Comparison of ENCODE assay signal across 35 cellular contexts in the genomic region with DNA sequence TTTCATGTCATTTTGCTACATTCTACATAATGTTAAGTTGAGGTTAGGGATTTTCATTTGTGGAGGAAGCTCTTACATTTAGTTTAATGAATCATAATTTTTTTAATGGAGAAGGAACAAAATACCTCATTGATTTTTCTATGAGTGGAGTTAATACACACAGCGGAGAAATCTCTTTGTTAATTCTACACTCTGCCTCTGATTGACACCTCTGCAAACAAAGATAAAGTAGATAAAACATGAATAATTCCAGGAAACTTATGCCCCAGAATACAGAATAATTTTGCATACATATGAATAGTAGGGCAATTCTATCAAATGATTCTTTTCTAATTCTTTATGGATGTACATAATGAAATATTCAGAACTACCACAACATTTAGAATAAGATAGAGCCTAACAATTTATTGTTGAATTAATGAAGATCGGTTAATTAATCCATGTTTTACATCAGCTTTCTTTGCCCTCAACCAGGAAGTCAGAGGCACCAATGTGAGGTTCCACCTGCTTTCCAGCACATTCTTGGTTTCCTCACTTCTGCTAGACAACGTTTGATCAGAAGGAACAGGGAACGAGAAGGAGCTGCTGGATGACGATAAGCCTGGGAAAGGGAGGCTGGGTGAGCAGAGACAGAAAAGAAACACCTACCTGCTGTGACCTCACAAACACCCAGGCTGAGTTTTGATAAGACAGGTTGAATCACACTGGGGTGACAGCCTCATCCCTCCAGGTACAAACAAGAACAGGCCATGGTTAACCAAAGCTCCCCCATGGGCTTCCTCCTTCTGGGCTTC. TPM values are rescaled to one million over a fixed set of nuclear protein-coding genes. Genes with fewer than 3 reads are reported as not detected.
"Had no signal": no experiment of that assay in that cellular context is flagged by ENCODE, and none has a peak within 500 bp of the region (broad histone marks: within the 10 kb centered on the region; RNA-seq: fewer than 3 reads in every experiment).

No MANE protein-coding gene starts in this region.

- H3K27me3 ChIP-seq: cardiac muscle cell, colonic mucosa, esophagus squamous epithelium, gastroesophageal sphincter had no signal

- H3K9me3 ChIP-seq: colonic mucosa, esophagus squamous epithelium, gastroesophageal sphincter, heart right ventricle had no signal

- H3K4me1 ChIP-seq: colonic mucosa, esophagus squamous epithelium, gastroesophageal sphincter, heart right ventricle had no signal

- H3K4me3 ChIP-seq: cardiac muscle cell, colonic mucosa, esophagus squamous epithelium, gastroesophageal sphincter, heart right ventricle had no signal

- H3K36me3 ChIP-seq: cardiac muscle cell, colonic mucosa, esophagus squamous epithelium, gastroesophageal sphincter, heart right ventricle had no signal

- DNase-seq: activated CD4-positive, alpha-beta memory T cell treated with anti-CD3 and anti-CD28 coated beads for 36 hours; activated CD4-positive, alpha-beta T cell treated with anti-CD3 and anti-CD28 coated beads for 36 hours; activated CD4-positive, alpha-beta T cell treated with anti-CD3 and anti-CD28 coated beads, Interleukin-2, amount 10 ng/mL, durations not matched to agents 24 days and 14 days; activated CD4-positive, CD25-positive, alpha-beta regulatory T cell; activated CD4-positive, CD25-positive, alpha-beta regulatory T cell treated with anti-CD3 and anti-CD28 coated beads, Interleukin-2, amount 50 U/mL, for 72 hours; activated CD8-positive, alpha-beta memory T cell treated with anti-CD3 and anti-CD28 coated beads, Interleukin-2, amount 50 U/mL, for 48 hours; activated effector memory CD4-positive, alpha-beta T cell treated with Interleukin-2 at 50 U/mL for 16 hours; activated gamma-delta T cell treated with Interleukin-2 at 50 U/mL for 16 hours; activated naive CD4-positive, alpha-beta T cell treated with anti-CD3 and anti-CD28 coated beads, Interleukin-2, amount 50 U/mL, for 16 hours; activated naive CD4-positive, alpha-beta T cell treated with Interleukin-2 at 50 U/mL for 16 hours; activated T-cell treated with anti-CD3 and anti-CD28 coated beads, Interleukin-2, amount 50 U/mL, for 4 hours; amniotic stem cell; anterior cingulate cortex; central memory CD4-positive, alpha-beta T cell; cerebellar nuclear complex; colonic mucosa; effector CD8-positive, alpha-beta T cell; esophagus squamous epithelium; foreskin melanocyte; heart right ventricle; T-helper 2 cell had no signal

- FAIRE-seq: astrocyte, endometrium, endothelial cell of umbilical vein had no signal

- ATAC-seq: activated CD4-positive, alpha-beta T cell treated with anti-CD3 and anti-CD28 coated beads for 36 hours; activated T-cell treated with anti-CD3 and anti-CD28 coated beads, Interleukin-2, amount 50 U/mL, for 4 hours; activated T-helper 17 cell treated with anti-CD3 and anti-CD28 coated beads, Interleukin-2, amount 50 U/mL, for 72 hours; gastroesophageal sphincter; heart right ventricle had no signal

- H3K27ac ChIP-seq: cardiac muscle cell, colonic mucosa, epithelial cell of prostate, esophagus squamous epithelium, gastroesophageal sphincter, heart right ventricle had no signal

RNA-seq across cellular contexts. Expression of gene OR2H1, which starts 4.3 kb away (rescaled TPM):
- total RNA-seq: activated CD4-positive, alpha-beta memory T cell treated with anti-CD3 and anti-CD28 coated beads for 36 hours; activated CD4-positive, alpha-beta T cell treated with anti-CD3 and anti-CD28 coated beads for 36 hours; activated CD4-positive, alpha-beta T cell treated with anti-CD3 and anti-CD28 coated beads, Interleukin-2, amount 10 ng/mL, durations not matched to agents 24 days and 14 days; activated T-cell treated with anti-CD3 and anti-CD28 coated beads, Interleukin-2, amount 50 U/mL, for 4 hours; activated T-helper 17 cell treated with anti-CD3 and anti-CD28 coated beads, Interleukin-2, amount 50 U/mL, for 72 hours; astrocyte; cardiac muscle cell; colonic mucosa; dermis microvascular lymphatic vessel endothelial cell; endothelial cell of umbilical vein; esophagus squamous epithelium; fibroblast of lung; fibroblast of villous mesenchyme; gastroesophageal sphincter; glomerular endothelial cell; heart right ventricle; T-helper 1 cell treated with Interleukin-12 subunit alpha and Interleukin-12 subunit beta and Interleukin-4 antibody, amounts not matched to agents 30 ng/mL and 1 ng/mL, for 36 hours had no signal
- polyA plus RNA-seq: adipose tissue, cardiac muscle cell, endothelial cell of umbilical vein, esophagus, fibroblast of lung, heart right ventricle had no signal

RNA-seq across cellular contexts. Expression of gene OR11A1, which starts 4.3 kb away (rescaled TPM):
- total RNA-seq: activated CD4-positive, alpha-beta memory T cell treated with anti-CD3 and anti-CD28 coated beads for 36 hours; activated CD4-positive, alpha-beta T cell treated with anti-CD3 and anti-CD28 coated beads for 36 hours; activated CD4-positive, alpha-beta T cell treated with anti-CD3 and anti-CD28 coated beads, Interleukin-2, amount 10 ng/mL, durations not matched to agents 24 days and 14 days; activated T-cell treated with anti-CD3 and anti-CD28 coated beads, Interleukin-2, amount 50 U/mL, for 4 hours; activated T-helper 17 cell treated with anti-CD3 and anti-CD28 coated beads, Interleukin-2, amount 50 U/mL, for 72 hours; astrocyte; cardiac muscle cell; colonic mucosa; dermis microvascular lymphatic vessel endothelial cell; endothelial cell of umbilical vein; esophagus squamous epithelium; fibroblast of lung; fibroblast of villous mesenchyme; gastroesophageal sphincter; glomerular endothelial cell; heart right ventricle; T-helper 1 cell treated with Interleukin-12 subunit alpha and Interleukin-12 subunit beta and Interleukin-4 antibody, amounts not matched to agents 30 ng/mL and 1 ng/mL, for 36 hours had no signal
- polyA plus RNA-seq: adipose tissue, cardiac muscle cell, endothelial cell of umbilical vein, esophagus, fibroblast of lung, heart right ventricle had no signal

RNA-seq across cellular contexts. Expression of gene OR10C1, which starts 22.1 kb away (rescaled TPM):
- total RNA-seq: activated CD4-positive, alpha-beta memory T cell treated with anti-CD3 and anti-CD28 coated beads for 36 hours; activated CD4-positive, alpha-beta T cell treated with anti-CD3 and anti-CD28 coated beads for 36 hours; activated CD4-positive, alpha-beta T cell treated with anti-CD3 and anti-CD28 coated beads, Interleukin-2, amount 10 ng/mL, durations not matched to agents 24 days and 14 days; activated T-cell treated with anti-CD3 and anti-CD28 coated beads, Interleukin-2, amount 50 U/mL, for 4 hours; activated T-helper 17 cell treated with anti-CD3 and anti-CD28 coated beads, Interleukin-2, amount 50 U/mL, for 72 hours; astrocyte; cardiac muscle cell; colonic mucosa; dermis microvascular lymphatic vessel endothelial cell; endothelial cell of umbilical vein; esophagus squamous epithelium; fibroblast of lung; fibroblast of villous mesenchyme; gastroesophageal sphincter; glomerular endothelial cell; heart right ventricle; T-helper 1 cell treated with Interleukin-12 subunit alpha and Interleukin-12 subunit beta and Interleukin-4 antibody, amounts not matched to agents 30 ng/mL and 1 ng/mL, for 36 hours had no signal
- polyA plus RNA-seq: adipose tissue, cardiac muscle cell, endothelial cell of umbilical vein, esophagus, fibroblast of lung, heart right ventricle had no signal

RNA-seq across cellular contexts. Expression of gene MAS1L, which starts 26.5 kb away (rescaled TPM):
- total RNA-seq: activated CD4-positive, alpha-beta memory T cell treated with anti-CD3 and anti-CD28 coated beads for 36 hours; activated CD4-positive, alpha-beta T cell treated with anti-CD3 and anti-CD28 coated beads for 36 hours; activated CD4-positive, alpha-beta T cell treated with anti-CD3 and anti-CD28 coated beads, Interleukin-2, amount 10 ng/mL, durations not matched to agents 24 days and 14 days; activated T-cell treated with anti-CD3 and anti-CD28 coated beads, Interleukin-2, amount 50 U/mL, for 4 hours; activated T-helper 17 cell treated with anti-CD3 and anti-CD28 coated beads, Interleukin-2, amount 50 U/mL, for 72 hours; astrocyte; cardiac muscle cell; dermis microvascular lymphatic vessel endothelial cell; endothelial cell of umbilical vein; esophagus squamous epithelium; fibroblast of lung; fibroblast of villous mesenchyme; gastroesophageal sphincter; glomerular endothelial cell; heart right ventricle; T-helper 1 cell treated with Interleukin-12 subunit alpha and Interleukin-12 subunit beta and Interleukin-4 antibody, amounts not matched to agents 30 ng/mL and 1 ng/mL, for 36 hours had no signal
- polyA plus RNA-seq: cardiac muscle cell, endothelial cell of umbilical vein, esophagus, fibroblast of lung, heart right ventricle had no signal

RNA-seq across cellular contexts. Expression of gene OR12D1, which starts 46.5 kb away (rescaled TPM):
- total RNA-seq: activated CD4-positive, alpha-beta memory T cell treated with anti-CD3 and anti-CD28 coated beads for 36 hours; activated CD4-positive, alpha-beta T cell treated with anti-CD3 and anti-CD28 coated beads for 36 hours; activated CD4-positive, alpha-beta T cell treated with anti-CD3 and anti-CD28 coated beads, Interleukin-2, amount 10 ng/mL, durations not matched to agents 24 days and 14 days; activated T-cell treated with anti-CD3 and anti-CD28 coated beads, Interleukin-2, amount 50 U/mL, for 4 hours; activated T-helper 17 cell treated with anti-CD3 and anti-CD28 coated beads, Interleukin-2, amount 50 U/mL, for 72 hours; astrocyte; cardiac muscle cell; colonic mucosa; dermis microvascular lymphatic vessel endothelial cell; endothelial cell of umbilical vein; esophagus squamous epithelium; fibroblast of lung; fibroblast of villous mesenchyme; gastroesophageal sphincter; glomerular endothelial cell; heart right ventricle; T-helper 1 cell treated with Interleukin-12 subunit alpha and Interleukin-12 subunit beta and Interleukin-4 antibody, amounts not matched to agents 30 ng/mL and 1 ng/mL, for 36 hours had no signal
- polyA plus RNA-seq: adipose tissue, cardiac muscle cell, endothelial cell of umbilical vein, esophagus, fibroblast of lung, heart right ventricle had no signal
